In genomic region chr17:40113110-40113960, GRCh38 we compare ENCODE assay signal across 8 cellular contexts. TPM values are rescaled to one million over a fixed set of nuclear protein-coding genes. Genes with fewer than 3 reads are reported as not detected.
DNase-seq lines count a peak whose midpoint lies in the region; ATAC-seq, FAIRE-seq and TF ChIP-seq lines count a peak whose summit lies in the region.

No MANE protein-coding gene starts in this region.

- TF ChIP-seq CTCF in WI38 (IDR thresholded peaks at IDR 0.05; ENCODE audit: low read depth, low read length) = peak; percentile 85
- peak; percentile 79 for TF ChIP-seq CTCF in bronchial epithelial cell (IDR thresholded peaks at IDR 0.05; ENCODE audit: insufficient read depth, low read length, severe bottlenecking)

- DNase-seq in AG08395 (ENCODE audit: low spot score) (peak; percentile 94), NCI-H2227 (lab: John Stamatoyannopoulos, UW; ENCODE audit: unreplicated experiment) (peak; percentile 95), bronchial epithelial cell (ENCODE audit: low read depth) (peak; percentile 92), inferior parietal cortex (ENCODE audit: extremely low spot score) (peak; percentile 99), smooth muscle cell of the brain vasculature (ENCODE audit: low read depth, low spot score) (peak; percentile 90)

- no peak for FAIRE-seq in bronchial epithelial cell (lab: Jason Lieb, UNC)

- peak; percentile 72 for ATAC-seq in GM18870 (IDR thresholded peaks at IDR 0.05; ENCODE audit: unreplicated experiment)
- peak; percentile 56 for ATAC-seq in HG03139 (IDR thresholded peaks at IDR 0.05; ENCODE audit: unreplicated experiment)

- H3K36me3 ChIP-seq in bronchial epithelial cell (ENCODE audit: control insufficient read depth, insufficient read depth, low read length) = no peaks in the 10 kb centered on the region

- H3K27me3 ChIP-seq in bronchial epithelial cell (ENCODE audit: control insufficient read depth, insufficient read depth, low read length) = no peaks in the 10 kb centered on the region

- peak overlapping the region; percentile 52 for H3K4me3 ChIP-seq in WI38 (ENCODE audit: low read depth, low read length)
- H3K4me3 ChIP-seq in bronchial epithelial cell (ENCODE audit: low read depth, low read length) = peak overlapping the region; percentile 41

RNA-seq across cellular contexts. Expression of gene MSL1, which starts 8.4 kb away (rescaled TPM):
- total RNA-seq in bronchial epithelial cell = 27.1 and 32.5 TPM in 2 replicates

RNA-seq across cellular contexts. Expression of gene NR1D1, which starts 12.9 kb away (rescaled TPM):
- total RNA-seq in bronchial epithelial cell = 0.51 and 0.79 TPM in 2 replicates

RNA-seq across cellular contexts. Expression of gene CASC3, which starts 27.0 kb away (rescaled TPM):
- 14.7 and 15.3 TPM in 2 replicates for total RNA-seq in bronchial epithelial cell

RNA-seq across cellular contexts. Expression of gene THRA, which starts 50.6 kb away (rescaled TPM):
- 4.2 and 5.8 TPM in 2 replicates for total RNA-seq in bronchial epithelial cell

RNA-seq across cellular contexts. Expression of gene MED24, which starts 59.1 kb away (rescaled TPM):
- 23.0 and 25.0 TPM in 2 replicates for total RNA-seq in bronchial epithelial cell

Comparison
In these comparisons a context has a peak if more than half of its experiments do, and no peak if none do; other contexts are left out.
1. Peak in every context shown above with its lines: DNase-seq, ATAC-seq and H3K4me3 ChIP-seq.